Comparison of ENCODE assay signal across 15 cellular contexts in genomic region chr6:13630499-13630898, GRCh38. TPM values are rescaled to one million over a fixed set of nuclear protein-coding genes. Genes with fewer than 3 reads are reported as not detected.
DNase-seq lines count a peak whose midpoint lies in the region; ATAC-seq and TF ChIP-seq lines count a peak whose summit lies in the region.
"Had no signal": no experiment of that assay in that cellular context is flagged by ENCODE, and none has a peak within 500 bp of the region (broad histone marks: within the 10 kb centered on the region; RNA-seq: fewer than 3 reads in every experiment).

No MANE protein-coding gene starts in this region.

- H3K4me1 Mint-ChIP-seq in activated naive CD4-positive, alpha-beta T cell treated with anti-CD3 and anti-CD28 coated beads, Interleukin-2, amount 50 U/mL, for 24 hours: peaks cover 56% of the 10 kb centered on the region
- peaks cover 39% of the 10 kb centered on the region for H3K4me1 Mint-ChIP-seq in activated CD8-positive, alpha-beta T cell treated with anti-CD3 and anti-CD28 coated beads for 36 hours (ENCODE audit: low read depth)
- H3K4me1 Mint-ChIP-seq in activated naive CD8-positive, alpha-beta T cell treated with anti-CD3 and anti-CD28 coated beads, Interleukin-2, amount 50 U/mL, for 24 hours: peaks cover 35% of the 10 kb centered on the region

- CTCF ChIA-PET in activated CD8-positive, alpha-beta T cell treated with anti-CD3 and anti-CD28 coated beads for 36 hours (lab: Charles Lee): interaction anchor here (1.2 to 2.4 kb wide), 2 partner anchors 56 to 79 kb away, joined by 3 to 7 read pairs; partner anchors contain the start of gene SIRT5

- no peak for DNase-seq in activated naive CD4-positive, alpha-beta T cell treated with Interleukin-2 at 50 U/mL for 16 hours
- no peak for DNase-seq in activated CD8-positive, alpha-beta T cell treated with anti-CD3 and anti-CD28 coated beads for 36 hours
- no peak for DNase-seq in activated naive CD8-positive, alpha-beta T cell treated with anti-CD3 and anti-CD28 coated beads, Interleukin-2, amount 50 U/mL, for 24 hours
- DNase-seq: ACHN, C1 segment of cervical spinal cord, KG1, MV-4-11, NCI-H1694 treated with DMSO at 0.1 percent for 48 hours, NCI-H748 treated with DMSO at 0.1 percent for 48 hours, OCI-M1, Right ventricle myocardium superior had no signal

- H3K27me3 Mint-ChIP-seq in activated naive CD4-positive, alpha-beta T cell treated with anti-CD3 and anti-CD28 coated beads, Interleukin-2, amount 50 U/mL, for 24 hours: no peaks in the 10 kb centered on the region
- no peaks in the 10 kb centered on the region for H3K27me3 Mint-ChIP-seq in activated CD8-positive, alpha-beta T cell treated with anti-CD3 and anti-CD28 coated beads for 36 hours
- H3K27me3 Mint-ChIP-seq in activated naive CD8-positive, alpha-beta T cell treated with anti-CD3 and anti-CD28 coated beads, Interleukin-2, amount 50 U/mL, for 24 hours: no peaks in the 10 kb centered on the region

- intact Hi-C loops in activated CD8-positive, alpha-beta T cell treated with anti-CD3 and anti-CD28 coated beads for 36 hours (cut with micrococcal nuclease): no loop called here

- peak; percentile 73 for ATAC-seq in activated CD8-positive, alpha-beta T cell treated with anti-CD3 and anti-CD28 coated beads for 36 hours
- ATAC-seq in activated naive CD8-positive, alpha-beta T cell treated with anti-CD3 and anti-CD28 coated beads, Interleukin-2, amount 50 U/mL, for 24 hours: peak; percentile 94
- ATAC-seq in GM19452 (IDR thresholded peaks at IDR 0.05; ENCODE audit: unreplicated experiment) (no peak), GM18907 (IDR thresholded peaks at IDR 0.05; ENCODE audit: unreplicated experiment) (no peak), HG03565 (IDR thresholded peaks at IDR 0.05; ENCODE audit: unreplicated experiment) (no peak)

- no peak overlapping the region for H3K4me3 Mint-ChIP-seq in activated naive CD4-positive, alpha-beta T cell treated with anti-CD3 and anti-CD28 coated beads, Interleukin-2, amount 50 U/mL, for 24 hours
- no peak overlapping the region for H3K4me3 Mint-ChIP-seq in activated CD8-positive, alpha-beta T cell treated with anti-CD3 and anti-CD28 coated beads for 36 hours
- no peak overlapping the region for H3K4me3 Mint-ChIP-seq in activated naive CD8-positive, alpha-beta T cell treated with anti-CD3 and anti-CD28 coated beads, Interleukin-2, amount 50 U/mL, for 24 hours

- peaks cover 27% of the 10 kb centered on the region for H3K36me3 Mint-ChIP-seq in activated naive CD4-positive, alpha-beta T cell treated with anti-CD3 and anti-CD28 coated beads, Interleukin-2, amount 50 U/mL, for 24 hours
- peaks cover 64% of the 10 kb centered on the region for H3K36me3 Mint-ChIP-seq in activated CD8-positive, alpha-beta T cell treated with anti-CD3 and anti-CD28 coated beads for 36 hours (ENCODE audit: low read depth)
- peaks cover 67% of the 10 kb centered on the region for H3K36me3 Mint-ChIP-seq in activated naive CD8-positive, alpha-beta T cell treated with anti-CD3 and anti-CD28 coated beads, Interleukin-2, amount 50 U/mL, for 24 hours (ENCODE audit: low read depth)

- no peak for TF ChIP-seq CTCF in activated CD8-positive, alpha-beta T cell treated with anti-CD3 and anti-CD28 coated beads for 36 hours (IDR thresholded peaks at IDR 0.05)

- POLR2A ChIA-PET in activated CD8-positive, alpha-beta T cell treated with anti-CD3 and anti-CD28 coated beads for 36 hours (lab: Charles Lee): interaction anchor here (1.1 to 1.6 kb wide), 3 partner anchors 9 to 15 kb away, joined by 3 to 5 read pairs (median 4); no protein-coding TSS in a partner anchor

- peak overlapping the region; percentile 81 for H3K27ac Mint-ChIP-seq in activated naive CD4-positive, alpha-beta T cell treated with anti-CD3 and anti-CD28 coated beads, Interleukin-2, amount 50 U/mL, for 24 hours
- peak overlapping the region; percentile 91 for H3K27ac Mint-ChIP-seq in activated CD8-positive, alpha-beta T cell treated with anti-CD3 and anti-CD28 coated beads for 36 hours
- H3K27ac Mint-ChIP-seq in activated naive CD8-positive, alpha-beta T cell treated with anti-CD3 and anti-CD28 coated beads, Interleukin-2, amount 50 U/mL, for 24 hours: peak overlapping the region; percentile 95

- H3K9me3 Mint-ChIP-seq in activated naive CD4-positive, alpha-beta T cell treated with anti-CD3 and anti-CD28 coated beads, Interleukin-2, amount 50 U/mL, for 24 hours: no peaks in the 10 kb centered on the region
- H3K9me3 Mint-ChIP-seq in activated CD8-positive, alpha-beta T cell treated with anti-CD3 and anti-CD28 coated beads for 36 hours: no peaks in the 10 kb centered on the region
- H3K9me3 Mint-ChIP-seq in activated naive CD8-positive, alpha-beta T cell treated with anti-CD3 and anti-CD28 coated beads, Interleukin-2, amount 50 U/mL, for 24 hours: no peaks in the 10 kb centered on the region

RNA-seq across cellular contexts. Expression of gene NOL7, which starts 15.4 kb away (rescaled TPM):
- 10 to 100 TPM; 95.2 to 95.8 TPM for total RNA-seq in activated CD8-positive, alpha-beta T cell treated with anti-CD3 and anti-CD28 coated beads for 36 hours

RNA-seq across cellular contexts. Expression of gene SIRT5, which starts 56.1 kb away (rescaled TPM):
- total RNA-seq in activated CD8-positive, alpha-beta T cell treated with anti-CD3 and anti-CD28 coated beads for 36 hours: 10 to 100 TPM in 1 of 2 experiments, 1 to 10 TPM in 1; 9.4 to 13.5 TPM

Comparison
In these comparisons a context has a peak if more than half of its experiments do, and no peak if none do; other contexts are left out.
1. ATAC-seq: peak in activated CD8-positive, alpha-beta T cell treated with anti-CD3 and anti-CD28 coated beads for 36 hours (single experiment) and activated naive CD8-positive, alpha-beta T cell treated with anti-CD3 and anti-CD28 coated beads, Interleukin-2, amount 50 U/mL, for 24 hours (single experiment); none in GM19452 (single experiment), GM18907 (single experiment) and HG03565 (single experiment).
2. Peak in every context shown above with its lines, with median percentiles within 50 percentile points of each other: H3K27ac Mint-ChIP-seq.